Comparison of ENCODE assay signal across 21 cellular contexts in genomic region chr10:122388287-122388997, GRCh38. TPM values are rescaled to one million over a fixed set of nuclear protein-coding genes. Genes with fewer than 3 reads are reported as not detected.
DNase-seq lines count a peak whose midpoint lies in the region; ATAC-seq and TF ChIP-seq lines count a peak whose summit lies in the region.
"Had no signal": no experiment of that assay in that cellular context is flagged by ENCODE, and none has a peak within 500 bp of the region (broad histone marks: within the 10 kb centered on the region; RNA-seq: fewer than 3 reads in every experiment).

No MANE protein-coding gene starts in this region.

- ATAC-seq in CD8-positive, alpha-beta T cell: no peak
- ATAC-seq in natural killer cell: no peak
- no peak for ATAC-seq in GM18498 (IDR thresholded peaks at IDR 0.05; ENCODE audit: unreplicated experiment)
- ATAC-seq in GM18520 (IDR thresholded peaks at IDR 0.05; ENCODE audit: unreplicated experiment): no peak
- ATAC-seq: heart right ventricle, T-helper 17 cell, upper lobe of right lung had no signal

- H3K9me3 ChIP-seq in CD8-positive, alpha-beta T cell (ENCODE audit: low read length): no peaks in the 10 kb centered on the region
- H3K9me3 ChIP-seq: ovary, right lobe of liver, upper lobe of right lung had no signal

- H3K27me3 ChIP-seq in CD8-positive, alpha-beta T cell (ENCODE audit: insufficient read depth, low read length): no peaks in the 10 kb centered on the region
- H3K27me3 ChIP-seq: heart right ventricle, ovary, right lobe of liver, upper lobe of right lung had no signal

- H3K36me3 ChIP-seq in CD8-positive, alpha-beta T cell (ENCODE audit: insufficient read depth, low read length): peaks cover under 1% of the 10 kb centered on the region
- H3K36me3 ChIP-seq: ovary, right lobe of liver had no signal

- DNase-seq in activated CD4-positive, alpha-beta T cell treated with anti-CD3 and anti-CD28 coated beads for 48 hours: peak; percentile 60
- no peak for DNase-seq in activated CD4-positive, alpha-beta T cell treated with anti-CD3 and anti-CD28 coated beads for 1 hour
- no peak for DNase-seq in CD8-positive, alpha-beta T cell
- DNase-seq in natural killer cell: no peak
- no peak for DNase-seq in kidney glomerular epithelial cell (lab: John Stamatoyannopoulos, UW)
- DNase-seq: activated effector memory CD4-positive, alpha-beta T cell treated with anti-CD3 and anti-CD28 coated beads, Interleukin-2, amount 50 U/mL, for 16 hours; DMS53; heart right ventricle; KG1; left ventricle myocardium inferior; midbrain; NCI-H146; NCI-H69; ovary; right lobe of liver; T-helper 17 cell; upper lobe of right lung had no signal

- H3K4me1 Mint-ChIP-seq in CD8-positive, alpha-beta T cell (ENCODE audit: low read depth): peaks cover 65% of the 10 kb centered on the region
- peaks cover 72% of the 10 kb centered on the region for H3K4me1 Mint-ChIP-seq in activated naive CD4-positive, alpha-beta T cell treated with anti-CD3 and anti-CD28 coated beads, Interleukin-2, amount 50 U/mL, for 24 hours
- H3K4me1 Mint-ChIP-seq in natural killer cell: peaks cover 66 to 68% of the 10 kb centered on the region in 2 donors

- no peaks in the 10 kb centered on the region for H3K27me3 Mint-ChIP-seq in CD8-positive, alpha-beta T cell (ENCODE audit: low read depth)
- H3K27me3 Mint-ChIP-seq in activated naive CD4-positive, alpha-beta T cell treated with anti-CD3 and anti-CD28 coated beads, Interleukin-2, amount 50 U/mL, for 24 hours: no peaks in the 10 kb centered on the region
- no peaks in the 10 kb centered on the region for H3K27me3 Mint-ChIP-seq in natural killer cell (ENCODE audit: low read depth in 2 of 2)
- H3K27me3 Mint-ChIP-seq: T-helper 17 cell had no signal

- H3K4me3 Mint-ChIP-seq in CD8-positive, alpha-beta T cell: no peak overlapping the region
- no peak overlapping the region for H3K4me3 Mint-ChIP-seq in activated naive CD4-positive, alpha-beta T cell treated with anti-CD3 and anti-CD28 coated beads, Interleukin-2, amount 50 U/mL, for 24 hours
- peak overlapping the region; percentile 43 for H3K4me3 Mint-ChIP-seq in natural killer cell
- H3K4me3 Mint-ChIP-seq: nephron, T-helper 17 cell had no signal

- peaks cover 2% of the 10 kb centered on the region for H3K9me3 Mint-ChIP-seq in CD8-positive, alpha-beta T cell
- no peaks in the 10 kb centered on the region for H3K9me3 Mint-ChIP-seq in activated naive CD4-positive, alpha-beta T cell treated with anti-CD3 and anti-CD28 coated beads, Interleukin-2, amount 50 U/mL, for 24 hours
- no peaks in the 10 kb centered on the region for H3K9me3 Mint-ChIP-seq in natural killer cell

- peaks cover 17% of the 10 kb centered on the region for H3K4me1 ChIP-seq in CD8-positive, alpha-beta T cell (ENCODE audit: insufficient read depth, low read length)
- H3K4me1 ChIP-seq: upper lobe of right lung had no signal

- no peak for TF ChIP-seq CTCF in CD8-positive, alpha-beta T cell (IDR thresholded peaks at IDR 0.05)
- TF ChIP-seq CTCF in natural killer cell (IDR thresholded peaks at IDR 0.05): no peak

- no peak overlapping the region for H3K27ac ChIP-seq in CD8-positive, alpha-beta T cell (ENCODE audit: low read depth, low read length)
- H3K27ac ChIP-seq: heart right ventricle, left ventricle myocardium inferior, ovary, right lobe of liver, upper lobe of right lung had no signal

- H3K27ac Mint-ChIP-seq in CD8-positive, alpha-beta T cell: peak overlapping the region; percentile 7
- H3K27ac Mint-ChIP-seq in activated naive CD4-positive, alpha-beta T cell treated with anti-CD3 and anti-CD28 coated beads, Interleukin-2, amount 50 U/mL, for 24 hours: peak overlapping the region; percentile 94
- peak overlapping the region; percentile 39 to 54 for H3K27ac Mint-ChIP-seq in natural killer cell
- H3K27ac Mint-ChIP-seq: nephron, T-helper 17 cell had no signal

- POLR2A ChIA-PET in CD8-positive, alpha-beta T cell (lab: Charles Lee): interaction anchor here (1.7 kb wide), 1 partner anchor 14 kb away, joined by 8 read pairs; the partner anchor contains the start of gene PLEKHA1

- H3K36me3 Mint-ChIP-seq in CD8-positive, alpha-beta T cell: peaks cover 40% of the 10 kb centered on the region
- peaks cover 14% of the 10 kb centered on the region for H3K36me3 Mint-ChIP-seq in activated naive CD4-positive, alpha-beta T cell treated with anti-CD3 and anti-CD28 coated beads, Interleukin-2, amount 50 U/mL, for 24 hours
- H3K36me3 Mint-ChIP-seq in natural killer cell: no peaks in the 10 kb centered on the region

- intact Hi-C loops in CD8-positive, alpha-beta T cell (cut with DNase I, micrococcal nuclease): loop anchor here in 1 of 2 experiments (2.0 kb wide), 1 partner anchor 14 kb away; no protein-coding TSS in a partner anchor
- intact Hi-C loops in natural killer cell (cut with micrococcal nuclease): no loop called here

- CTCF ChIA-PET in CD8-positive, alpha-beta T cell (lab: Charles Lee): interaction anchor here (1.9 kb wide), 1 partner anchor 45 kb away, joined by 6 read pairs; no protein-coding TSS in a partner anchor

- no peak overlapping the region for H3K4me3 ChIP-seq in CD8-positive, alpha-beta T cell (ENCODE audit: low read depth, low read length)
- H3K4me3 ChIP-seq: heart right ventricle, left ventricle myocardium inferior, ovary, right lobe of liver, upper lobe of right lung had no signal

RNA-seq across cellular contexts. Expression of gene PLEKHA1, which starts 13.9 kb away (rescaled TPM):
- total RNA-seq in CD8-positive, alpha-beta T cell: 10 to 100 TPM; 23.6 to 24.6 TPM
- total RNA-seq in natural killer cell: 10 to 100 TPM; 45.9 to 64.6 (median 56.1) TPM

Comparison
In these comparisons a context has a peak if more than half of its experiments do, and no peak if none do; other contexts are left out.
1. H3K27ac Mint-ChIP-seq: peak in every context shown above with its lines; median percentile 94 in activated naive CD4-positive, alpha-beta T cell treated with anti-CD3 and anti-CD28 coated beads, Interleukin-2, amount 50 U/mL, for 24 hours; 46 in natural killer cell; 7 in CD8-positive, alpha-beta T cell.